8 cellular contexts compared by ENCODE assay signal in genomic region chr2:10036095-10036879, GRCh38. TPM values are rescaled to one million over a fixed set of nuclear protein-coding genes. Genes with fewer than 3 reads are reported as not detected.
DNase-seq lines count a peak whose midpoint lies in the region; FAIRE-seq and TF ChIP-seq lines count a peak whose summit lies in the region.

No MANE protein-coding gene starts in this region.

- TF ChIP-seq CTCF in BJ (IDR thresholded peaks at IDR 0.05; ENCODE audit: insufficient read depth, low read depth, low read length) (peak; percentile 56), GM20000 (IDR thresholded peaks at IDR 0.05; ENCODE audit: extremely low read depth, missing control alignments) (peak; percentile 18), cardiac fibroblast (IDR thresholded peaks at IDR 0.05; ENCODE audit: low read depth, low read length) (peak; percentile 48), kidney (IDR thresholded peaks at IDR 0.05; ENCODE audit: borderline replicate concordance, extremely low read depth, insufficient read depth) (peak; percentile 49)

- FAIRE-seq in kidney (lab: Jason Lieb, UNC) = no peak

- H3K27me3 ChIP-seq in BJ (ENCODE audit: control insufficient read depth, insufficient read depth, low read length) = no peaks in the 10 kb centered on the region

- H3K36me3 ChIP-seq in BJ (ENCODE audit: control insufficient read depth, insufficient read depth, low read length) (no peaks in the 10 kb centered on the region), kidney (ENCODE audit: control insufficient read depth in 1 of 2, insufficient read depth in 2 of 2, low read length in 2 of 2) (no peaks in the 10 kb centered on the region)

- H3K27ac ChIP-seq in kidney (ENCODE audit: low read depth in 2 of 2, low read length in 2 of 2) = peak overlapping the region; percentile 89 to 90

- no peak for DNase-seq in BJ (ENCODE audit: low read depth)
- DNase-seq in GM20000 (ENCODE audit: low spot score) = no peak
- peak; percentile 80 for DNase-seq in RPMI7951 (ENCODE audit: low read depth)
- DNase-seq in cardiac fibroblast (ENCODE audit: low read depth in 2 of 2) = peak; percentile 69 to 83
- peak; percentile 92 for DNase-seq in kidney
- DNase-seq in stimulated activated CD8-positive, alpha-beta memory T cell treated with anti-CD3 and anti-CD28 coated beads, Interleukin-7, amount 100 ng/mL, for 4 hours (ENCODE audit: low read depth in 2 of 2) = peak; percentile 22 to 38
- no peak for DNase-seq in T-helper 9 cell
- DNase-seq in NCI-H146 (lab: John Stamatoyannopoulos, UW) = no peak

- H3K4me1 ChIP-seq in kidney (ENCODE audit: control insufficient read depth in 1 of 2, insufficient read depth in 1 of 2, low read depth in 1 of 2, low read length in 2 of 2) = peaks cover 28 to 30% of the 10 kb centered on the region in 2 donors

- POLR2A ChIA-PET in BJ (lab: Charles Lee) = interaction anchor here (0.7 kb wide), 1 partner anchor 406 kb away, joined by 3 read pairs; the partner anchor contains the start of gene YWHAQ

- H3K9me3 ChIP-seq in kidney (ENCODE audit: control insufficient read depth in 1 of 2, low read length in 2 of 2) = no peaks in the 10 kb centered on the region

- CTCF ChIA-PET in BJ (lab: Yijun Ruan, JAX) = interaction anchor here (0.8 to 2.8 kb wide), 6 partner anchors 11 to 237 kb away, joined by 3 to 7 read pairs (median 4); no protein-coding TSS in a partner anchor

- intact Hi-C loops in kidney (cut with DNase I) = no loop called here

- peak overlapping the region in 1 of 2 donors; percentile 80 for H3K9ac ChIP-seq in kidney (ENCODE audit: low read length in 2 of 2)

- H3K4me3 ChIP-seq in BJ (ENCODE audit: low read depth, low read length) (no peak overlapping the region), cardiac fibroblast (replicated peaks in 1 of 2; ENCODE audit: low read depth in 2 of 2, low read length in 2 of 2) (no peak overlapping the region), kidney (ENCODE audit: low read length in 2 of 2) (no peak overlapping the region)

RNA-seq across cellular contexts. Expression of gene KLF11, which starts 7.1 kb away (rescaled TPM):
- 16.7 and 21.7 TPM in 2 replicates for polyA plus RNA-seq in BJ (2011; rRNA removed)
- 12.8 and 16.4 TPM in 2 replicates for polyA minus RNA-seq in BJ (2011; rRNA and poly(A)+ RNA removed)
- 2.4 and 3.0 TPM in 2 replicates for total RNA-seq in RPMI7951 (2014; rRNA removed; shearing (Covaris generic))
- 34.0 TPM for total RNA-seq in kidney
- polyA plus RNA-seq in kidney (ENCODE audit: insufficient read depth, low read depth, low replicate concordance) = 9.4 TPM

RNA-seq across cellular contexts. Expression of gene CYS1, which starts 43.9 kb away (rescaled TPM):
- polyA plus RNA-seq in BJ (2011; rRNA removed) (1.5 and 2.5 TPM in 2 replicates), kidney (ENCODE audit: insufficient read depth, low read depth, low replicate concordance) (276 TPM)
- polyA minus RNA-seq in BJ (2011; rRNA and poly(A)+ RNA removed) = 0.82 and 1.2 TPM in 2 replicates
- 0.12 and 2.2 TPM in 2 replicates for total RNA-seq in RPMI7951 (2014; rRNA removed; shearing (Covaris generic))
- 245 TPM for total RNA-seq in kidney

Comparison
In these comparisons a context has a peak if more than half of its experiments do, and no peak if none do; other contexts are left out.
1. DNase-seq: peak in RPMI7951 (single experiment), cardiac fibroblast (2 of 2), kidney (single experiment) and stimulated activated CD8-positive, alpha-beta memory T cell treated with anti-CD3 and anti-CD28 coated beads, Interleukin-7, amount 100 ng/mL, for 4 hours (2 of 2); none in BJ (single experiment), GM20000 (single experiment), T-helper 9 cell (single experiment) and NCI-H146 (single experiment).
2. RNA of gene CYS1, which starts 43.9 kb away (total RNA-seq): 245 TPM in kidney (single experiment); 0.12 to 2.2 TPM in RPMI7951; every median in the first group is over 10 times any median in the second.
3. Peak in every context shown above with its lines, with median percentiles within 50 percentile points of each other: CTCF ChIP-seq.